ENCODE assay signal across 22 cellular contexts in the genomic region with DNA sequence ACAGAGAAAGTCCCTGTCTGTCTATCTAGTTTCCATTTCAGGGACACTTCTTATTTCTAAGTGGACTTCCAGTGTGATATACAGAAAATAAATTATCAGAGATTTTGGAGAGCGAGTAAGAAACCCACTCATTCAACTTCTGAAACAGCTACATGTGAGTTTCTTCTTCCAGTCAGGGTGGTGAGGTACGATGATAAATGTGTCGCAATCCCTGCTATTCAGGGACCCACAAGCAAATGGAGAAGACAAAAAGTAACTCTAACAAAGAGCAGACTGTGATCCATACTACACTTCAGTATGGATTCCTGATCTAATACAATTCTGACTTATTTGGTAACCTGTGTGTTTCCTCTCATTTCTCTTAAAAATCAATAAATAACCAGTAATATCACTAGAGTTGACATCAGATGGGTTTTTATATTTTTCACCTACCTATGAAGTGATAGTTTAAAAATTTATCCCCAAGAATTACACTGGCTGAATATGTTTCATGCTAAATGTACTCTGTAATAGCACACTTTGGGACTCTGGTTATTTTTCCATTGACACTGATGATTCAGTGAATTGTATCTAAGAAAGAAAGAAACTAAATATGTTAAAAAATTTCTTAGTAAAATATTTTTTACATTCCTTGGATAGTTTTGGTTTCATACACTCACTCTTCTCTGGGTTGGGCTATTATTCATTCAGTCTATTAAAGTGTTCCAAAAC. TPM values are rescaled to one million over a fixed set of nuclear protein-coding genes. Genes with fewer than 3 reads are reported as not detected.
A peak's percentile ranks its signal among the peaks of the same experiment; 100 is the strongest.
DNase-seq lines count a peak whose midpoint lies in the region; ATAC-seq, FAIRE-seq and TF ChIP-seq lines count a peak whose summit lies in the region.
"Had no signal": no experiment of that assay in that cellular context is flagged by ENCODE, and none has a peak within 500 bp of the region (broad histone marks: within the 10 kb centered on the region; RNA-seq: fewer than 3 reads in every experiment).

No MANE protein-coding gene starts in this region.

- no peaks in the 10 kb centered on the region for H3K79me2 ChIP-seq in HepG2 (ENCODE audit: insufficient read depth, low read length)

- TF ChIP-seq CTCF in HepG2 (CRISPR knock-in tag; IDR thresholded peaks at IDR 0.05) = no peak
- no peak for TF ChIP-seq CTCF in right lobe of liver (IDR thresholded peaks at IDR 0.05)
- TF ChIP-seq CTCF in fibroblast of the aortic adventitia (IDR thresholded peaks at IDR 0.05; ENCODE audit: insufficient read depth, low read length) = no peak
- TF ChIP-seq CTCF in ovary (IDR thresholded peaks at IDR 0.05) = no peak
- no peak for TF ChIP-seq CTCF in kidney (IDR thresholded peaks at IDR 0.05; ENCODE audit: borderline replicate concordance, extremely low read depth, insufficient read depth)
- no peak for TF ChIP-seq CTCF in colonic mucosa (IDR thresholded peaks at IDR 0.05)
- no peak for TF ChIP-seq CTCF in psoas muscle (IDR thresholded peaks at IDR 0.05)

- no peak overlapping the region for H2AFZ ChIP-seq in HepG2 (ENCODE audit: low read length)
- H2AFZ ChIP-seq: GM23248 had no signal

- TF ChIP-seq EP300 in HepG2 (IDR thresholded peaks at IDR 0.05; ENCODE audit: low read depth in 2 of 2, low read length in 2 of 2) (no peak), HepG2 (CRISPR knock-in tag; IDR thresholded peaks at IDR 0.05; ENCODE audit: borderline replicate concordance) (no peak), ovary (IDR thresholded peaks at IDR 0.05) (no peak)

- no TSS peak for BruUV-seq in HepG2 (replicated peaks; lab: Mats Ljungman, UMichigan)

- H3K36me3 ChIP-seq in HepG2 (replicated peaks in 1 of 2; ENCODE audit: control insufficient read depth in 1 of 2, insufficient read depth in 2 of 2, low read length in 2 of 2) (no peaks in the 10 kb centered on the region), right lobe of liver (no peaks in the 10 kb centered on the region), ovary (no peaks in the 10 kb centered on the region), kidney (ENCODE audit: control insufficient read depth in 1 of 2, insufficient read depth in 2 of 2, low read length in 2 of 2) (no peaks in the 10 kb centered on the region), colonic mucosa (no peaks in the 10 kb centered on the region), psoas muscle (ENCODE audit: insufficient read depth in 1 of 2, low read depth in 1 of 2) (no peaks in the 10 kb centered on the region)

- WGBS in HepG2 (ENCODE audit: low lambda C conversion rate) = 1% methylated on average over 3 of the region's 3 CpGs
- WGBS in right lobe of liver (ENCODE audit: insufficient coverage, low coverage, low lambda C conversion rate, missing lambda C conversion rate) = 44% methylated on average over 3 of the region's 3 CpGs
- 83 to 88% (median 84%) methylated on average over 3 of the region's 3 CpGs for WGBS in ovary, 3 donors
- WGBS in psoas muscle, 3 donors = 87 to 91% (median 88%) methylated on average over 3 of the region's 3 CpGs

- H3K4me3 ChIP-seq in HepG2 (replicated peaks in 1 of 3; ENCODE audit: insufficient read depth in 1 of 3, low read depth in 2 of 3, low read length in 3 of 3) = no peak overlapping the region
- no peak overlapping the region for H3K4me3 ChIP-seq in right lobe of liver
- no peak overlapping the region for H3K4me3 ChIP-seq in fibroblast of the aortic adventitia (ENCODE audit: low read depth, low read length)
- no peak overlapping the region for H3K4me3 ChIP-seq in ovary
- H3K4me3 ChIP-seq in kidney (ENCODE audit: low read length in 2 of 2) = no peak overlapping the region
- H3K4me3 ChIP-seq in colonic mucosa = no peak overlapping the region
- no peak overlapping the region for H3K4me3 ChIP-seq in psoas muscle
- H3K4me3 ChIP-seq: GM23248 had no signal

- no peak for ATAC-seq in HepG2
- ATAC-seq in right lobe of liver = no peak
- no peak for ATAC-seq in psoas muscle
- ATAC-seq: PC-3 had no signal

- H3K9ac ChIP-seq in HepG2 (ENCODE audit: insufficient read depth, low read depth, low read length) = no peak overlapping the region
- H3K9ac ChIP-seq in kidney (ENCODE audit: low read length in 2 of 2) = no peak overlapping the region
- no peak overlapping the region for H3K9ac ChIP-seq in colonic mucosa (ENCODE audit: low read depth in 2 of 2, low read length in 2 of 2)
- H3K9ac ChIP-seq: GM23248 had no signal

- no peaks in the 10 kb centered on the region for H4K20me1 ChIP-seq in HepG2 (ENCODE audit: insufficient read depth, low read length)

- in situ Hi-C loops in HepG2 (cut with HindIII; ENCODE audit: extremely low pct_ligation_motif_present, low pct_unique_long_range_greater_than_20kb) = loop anchor here (25.0 kb wide), 1 partner anchor 868 kb away; no protein-coding TSS in a partner anchor

- H3K27ac ChIP-seq in HepG2 (ENCODE audit: extremely low read length, insufficient read depth, low read length) (no peak overlapping the region), right lobe of liver (no peak overlapping the region), ovary (no peak overlapping the region), kidney (ENCODE audit: low read depth in 2 of 2, low read length in 2 of 2) (no peak overlapping the region), colonic mucosa (no peak overlapping the region), psoas muscle (no peak overlapping the region)
- H3K27ac ChIP-seq: 22Rv1, GM23248 had no signal

- no peaks in the 10 kb centered on the region for H3K4me1 ChIP-seq in HepG2 (ENCODE audit: insufficient read depth, low read length)
- no peaks in the 10 kb centered on the region for H3K4me1 ChIP-seq in right lobe of liver
- H3K4me1 ChIP-seq in ovary (ENCODE audit: insufficient read depth) = no peaks in the 10 kb centered on the region
- no peaks in the 10 kb centered on the region for H3K4me1 ChIP-seq in kidney (ENCODE audit: control insufficient read depth in 1 of 2, insufficient read depth in 1 of 2, low read depth in 1 of 2, low read length in 2 of 2)
- no peaks in the 10 kb centered on the region for H3K4me1 ChIP-seq in colonic mucosa
- no peaks in the 10 kb centered on the region for H3K4me1 ChIP-seq in psoas muscle

- TF ChIP-seq POLR2A in HepG2 (IDR thresholded peaks at IDR 0.05; ENCODE audit: insufficient read depth in 1 of 2, low read depth in 2 of 2, low read length in 2 of 2) (no peak), right lobe of liver (IDR thresholded peaks at IDR 0.05) (no peak), ovary (IDR thresholded peaks at IDR 0.05) (no peak)

- no peak overlapping the region for H3K4me2 ChIP-seq in HepG2 (ENCODE audit: low read depth, low read length)

- no peak for TF ChIP-seq RAD21 in HepG2 (CRISPR knock-in tag; IDR thresholded peaks at IDR 0.05)

- CTCF ChIA-PET in HepG2 (lab: Yijun Ruan, JAX; ENCODE audit: low intra/inter-chr PET ratio, low total read pairs) = no interaction called here

- H3K9me3 ChIP-seq in HepG2 (ENCODE audit: low read length) (no peaks in the 10 kb centered on the region), right lobe of liver (no peaks in the 10 kb centered on the region), ovary (no peaks in the 10 kb centered on the region), kidney (ENCODE audit: control insufficient read depth in 1 of 2, low read length in 2 of 2) (no peaks in the 10 kb centered on the region), colonic mucosa (no peaks in the 10 kb centered on the region), psoas muscle (no peaks in the 10 kb centered on the region)

- no peak for FAIRE-seq in HepG2 (lab: Jason Lieb, UNC)
- no peak for FAIRE-seq in kidney (lab: Jason Lieb, UNC)
- FAIRE-seq: G401.6 had no signal

- H3K27me3 ChIP-seq in HepG2 (ENCODE audit: control insufficient read depth in 1 of 2, insufficient read depth in 2 of 2, low read length in 2 of 2) (no peaks in the 10 kb centered on the region), right lobe of liver (no peaks in the 10 kb centered on the region), ovary (no peaks in the 10 kb centered on the region), colonic mucosa (no peaks in the 10 kb centered on the region), psoas muscle (ENCODE audit: insufficient read depth in 3 of 3, low read length in 2 of 3) (no peaks in the 10 kb centered on the region)

- DNase-seq in HepG2 (ENCODE audit: low spot score) (no peak), right lobe of liver (no peak), astrocyte of the hippocampus (ENCODE audit: low read depth, low spot score) (peak; percentile 12), fibroblast of the aortic adventitia (ENCODE audit: low read depth) (peak; percentile 28), ovary (no peak), kidney (no peak), colonic mucosa (no peak), psoas muscle (no peak)
- DNase-seq: GM23248, NCI-H1048, NCI-H146, NCI-H2029 treated with DMSO at 0.1 percent for 48 hours, NCI-H2171 treated with DMSO at 0.1 percent for 48 hours, NCI-H510A, NCI-H748 treated with DMSO at 0.1 percent for 48 hours, PC-3, RPMI8226 had no signal

- intact Hi-C loops in HepG2 (cut with micrococcal nuclease; ENCODE audit: unreplicated experiment) = no loop called here
- intact Hi-C loops in right lobe of liver (cut with DNase I) = no loop called here
- intact Hi-C loops in ovary (cut with DNase I) = no loop called here
- intact Hi-C loops in kidney (cut with DNase I) = no loop called here
- intact Hi-C loops in colonic mucosa (cut with DNase I) = no loop called here
- intact Hi-C loops in psoas muscle (cut with DNase I) = no loop called here

- POLR2A ChIA-PET in HepG2 (lab: Yijun Ruan, JAX) = no interaction called here

RNA-seq across cellular contexts. Expression of a gene that starts 16.9 kb away (rescaled TPM):
- total RNA-seq in HepG2 (2016; rRNA removed; fragmentation: Illumina TruSeq; extraction: Trizol) (not detected in 2 replicates), right lobe of liver (not detected), fibroblast of the aortic adventitia (ENCODE audit: low replicate concordance) (0.49 and 2.4 TPM in 2 replicates), ovary (under 1 TPM in 2 of 7 donors, not detected in 5; 0.26 to 0.46 TPM), kidney (not detected), colonic mucosa (not detected), psoas muscle (under 1 TPM in 1 of 4 donors, not detected in 3; 0.04 TPM)
- total RNA-seq in HepG2 (2016; cell fraction: cytosol; rRNA removed; fragmentation: Illumina TruSeq; extraction: Trizol; ENCODE audit: low read depth) = not detected in 2 replicates
- total RNA-seq in HepG2 (2016; cell fraction: insoluble cytoplasmic fraction; rRNA removed; fragmentation: Illumina TruSeq; extraction: Trizol) = not detected in 2 replicates
- total RNA-seq in HepG2 (2016; cell fraction: membrane; rRNA removed; fragmentation: Illumina TruSeq; extraction: Trizol) = not detected in 2 replicates
- total RNA-seq in HepG2 (2016; cell fraction: nucleus; rRNA removed; fragmentation: Illumina TruSeq; extraction: Trizol) = not detected in 2 replicates
- polyA plus RNA-seq in HepG2 (2011; rRNA removed) (not detected in 2 replicates), ovary (under 1 TPM; 0.07 to 0.52 TPM), kidney (ENCODE audit: insufficient read depth, low read depth, low replicate concordance) (not detected), psoas muscle (under 1 TPM in 2 of 3 donors, not detected in 1; 0.01 to 0.03 TPM)
- not detected in 2 replicates for polyA plus RNA-seq in HepG2 (2011; cell fraction: cytosol; rRNA removed)
- polyA plus RNA-seq in HepG2 (2011; cell fraction: nucleus; rRNA removed) = not detected in 2 replicates
- not detected in 2 replicates for polyA plus RNA-seq in HepG2 (2012)
- polyA plus RNA-seq in HepG2 (2016; cell fraction: cytosol; fragmentation: Illumina TruSeq; extraction: Trizol; ENCODE audit: low read depth) = not detected in 2 replicates
- not detected in 2 replicates for polyA plus RNA-seq in HepG2 (2016; cell fraction: insoluble cytoplasmic fraction; fragmentation: Illumina TruSeq; extraction: Trizol; ENCODE audit: low read depth)
- polyA plus RNA-seq in HepG2 (2016; cell fraction: membrane; fragmentation: Illumina TruSeq; extraction: Trizol; ENCODE audit: low read depth) = not detected in 2 replicates
- polyA plus RNA-seq in HepG2 (2016; cell fraction: nucleus; fragmentation: Illumina TruSeq; extraction: Trizol; ENCODE audit: insufficient read depth, low read depth) = not detected in 2 replicates
- polyA minus RNA-seq in HepG2 (2011; rRNA and poly(A)+ RNA removed; ENCODE audit: low replicate concordance) = not detected in 2 replicates
- polyA minus RNA-seq in HepG2 (2011; cell fraction: cytosol; rRNA and poly(A)+ RNA removed) = not detected in 2 replicates
- polyA minus RNA-seq in HepG2 (2011; cell fraction: nucleus; rRNA and poly(A)+ RNA removed) = not detected in 2 replicates
- total RNA-seq: GM23248, MCF 10A, PC-3 had no signal
- polyA plus RNA-seq: AG04450, CD14-positive monocyte, GM23248 had no signal

Comparison
In these comparisons a context has a peak if more than half of its experiments do, and no peak if none do; other contexts are left out.
1. DNase-seq: peak in astrocyte of the hippocampus (single experiment) and fibroblast of the aortic adventitia (single experiment); none in HepG2 (single experiment), right lobe of liver (0 of 3), ovary (0 of 5), kidney (single experiment), colonic mucosa (single experiment) and psoas muscle (0 of 2).